In the genomic region with DNA sequence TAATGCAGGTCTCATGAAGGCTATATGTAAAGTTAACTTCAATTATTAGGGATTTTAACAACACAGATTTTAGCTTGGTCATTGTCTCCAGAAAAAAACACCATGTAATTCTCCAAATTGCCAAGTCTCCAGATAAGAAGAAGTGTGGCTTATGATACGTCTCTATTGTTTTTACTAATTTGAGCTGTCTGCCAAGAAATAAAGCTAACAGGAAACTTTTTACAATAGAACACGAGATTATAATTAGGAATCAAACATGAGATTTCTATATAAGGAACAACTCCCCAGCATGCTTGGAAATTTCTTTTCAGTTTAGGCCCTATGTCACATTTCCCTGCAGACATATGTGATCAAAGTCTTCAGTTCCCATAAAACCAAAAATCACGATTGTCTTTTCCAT, we compare ENCODE assay signal across 26 cellular contexts.
DNase-seq lines count a peak whose midpoint lies in the region; ATAC-seq, FAIRE-seq and TF ChIP-seq lines count a peak whose summit lies in the region.
"Had no signal": no experiment of that assay in that cellular context is flagged by ENCODE, and none has a peak within 500 bp of the region (broad histone marks: within the 10 kb centered on the region; RNA-seq: fewer than 3 reads in every experiment).

No MANE protein-coding gene starts in this region.

- peak overlapping the region; percentile 47 for H3K4me2 ChIP-seq in endothelial cell of umbilical vein (ENCODE audit: insufficient read depth, low read length)
- no peak overlapping the region for H3K4me2 ChIP-seq in osteoblast (ENCODE audit: insufficient read depth, low read length)
- H3K4me2 ChIP-seq: BLaER1 had no signal

- H3K4me3 ChIP-seq in endothelial cell of umbilical vein (replicated peaks in 1 of 3; ENCODE audit: insufficient read depth in 1 of 3, low read depth in 1 of 3, low read length in 3 of 3) (no peak overlapping the region), osteoblast (ENCODE audit: insufficient read depth, low read length) (no peak overlapping the region), gastrocnemius medialis (no peak overlapping the region)
- H3K4me3 ChIP-seq: BLaER1 had no signal

- FAIRE-seq in endothelial cell of umbilical vein (lab: Jason Lieb, UNC), result peak; percentile 73
- FAIRE-seq: A204.1, GM12891, GM19239 had no signal

- intact Hi-C loops in endothelial cell of umbilical vein (cut with micrococcal nuclease) (loop anchor here (1.0 kb wide), 1 partner anchor 36 kb away; no protein-coding TSS in a partner anchor), gastrocnemius medialis (cut with DNase I; ENCODE audit: low total_unique reads) (no loop called here)

- H3K4me1 ChIP-seq in endothelial cell of umbilical vein (ENCODE audit: control insufficient read depth, extremely low read depth, insufficient read depth, low read length), result peaks cover 27% of the 10 kb centered on the region
- no peaks in the 10 kb centered on the region for H3K4me1 ChIP-seq in osteoblast (ENCODE audit: insufficient read depth, low read length)
- H3K4me1 ChIP-seq in gastrocnemius medialis, result no peaks in the 10 kb centered on the region
- H3K4me1 ChIP-seq: BE2C, BLaER1 had no signal

- no peak for TF ChIP-seq CTCF in endothelial cell of umbilical vein (IDR thresholded peaks at IDR 0.05; ENCODE audit: extremely low read depth in 1 of 2, insufficient read depth in 1 of 2, low read depth in 1 of 2, low read length in 2 of 2)
- TF ChIP-seq CTCF in osteoblast (IDR thresholded peaks at IDR 0.05; ENCODE audit: extremely low read depth, low read depth, low read length), result no peak
- no peak for TF ChIP-seq CTCF in gastrocnemius medialis (IDR thresholded peaks at IDR 0.05 in 4 of 5, conservative IDR thresholded peaks at IDR 0.05 in 1 of 5)

- H3K36me3 ChIP-seq in endothelial cell of umbilical vein (ENCODE audit: control insufficient read depth in 2 of 2, extremely low read depth in 1 of 2, insufficient read depth in 2 of 2, low read length in 2 of 2) (no peaks in the 10 kb centered on the region), osteoblast (ENCODE audit: insufficient read depth, low read length) (no peaks in the 10 kb centered on the region), gastrocnemius medialis (no peaks in the 10 kb centered on the region)
- H3K36me3 ChIP-seq: BE2C, BLaER1 had no signal

- no peaks in the 10 kb centered on the region for H3K9me1 ChIP-seq in endothelial cell of umbilical vein (replicated peaks; ENCODE audit: control insufficient read depth, extremely low read depth, insufficient read depth, low read length)

- H2AFZ ChIP-seq in endothelial cell of umbilical vein (ENCODE audit: low read depth, low read length), result no peak overlapping the region
- H2AFZ ChIP-seq in osteoblast (ENCODE audit: low read length), result no peak overlapping the region

- no TSS peak for BruUV-seq in endothelial cell of umbilical vein (replicated peaks; lab: Mats Ljungman, UMichigan)

- dilution Hi-C loops in endothelial cell of umbilical vein (cut with MboI; ENCODE audit: extremely low pct_ligation_motif_present, low sequenced_read_pairs), result no loop called here

- peak overlapping the region; percentile 23 for H3K9ac ChIP-seq in endothelial cell of umbilical vein (replicated peaks; ENCODE audit: extremely low read depth, insufficient read depth, low read length)
- H3K9ac ChIP-seq: BLaER1 had no signal

- no peaks in the 10 kb centered on the region for H3K79me2 ChIP-seq in endothelial cell of umbilical vein (ENCODE audit: control insufficient read depth, insufficient read depth, low read length)
- no peaks in the 10 kb centered on the region for H3K79me2 ChIP-seq in osteoblast (ENCODE audit: insufficient read depth, low read length)

- H3K27me3 ChIP-seq in endothelial cell of umbilical vein (ENCODE audit: control insufficient read depth in 2 of 2, insufficient read depth in 2 of 2, low read length in 2 of 2), result no peaks in the 10 kb centered on the region
- peaks cover 8% of the 10 kb centered on the region for H3K27me3 ChIP-seq in osteoblast (ENCODE audit: insufficient read depth, low read length)
- no peaks in the 10 kb centered on the region for H3K27me3 ChIP-seq in gastrocnemius medialis
- H3K27me3 ChIP-seq: BLaER1 had no signal

- TF ChIP-seq POLR2A in endothelial cell of umbilical vein (IDR thresholded peaks at IDR 0.05; ENCODE audit: low read depth, low read length) (no peak), gastrocnemius medialis (IDR thresholded peaks at IDR 0.05) (no peak)

- H3K9me3 ChIP-seq in endothelial cell of umbilical vein (replicated peaks; ENCODE audit: control insufficient read depth, insufficient read depth, low read length) (no peaks in the 10 kb centered on the region), osteoblast (ENCODE audit: low read depth, low read length) (no peaks in the 10 kb centered on the region), gastrocnemius medialis (no peaks in the 10 kb centered on the region)
- H3K9me3 ChIP-seq: BE2C, BLaER1 had no signal

- in situ Hi-C loops in gastrocnemius medialis (cut with MboI; ENCODE audit: low sequenced_read_pairs in 4 of 4), result no loop called here
- in situ Hi-C loops in KBM-7 (cut with MboI; ENCODE audit: low pct_unique_long_range_greater_than_20kb, low sequenced_read_pairs), result no loop called here

- H3K27ac ChIP-seq in endothelial cell of umbilical vein (ENCODE audit: insufficient read depth, low read depth, low read length) (no peak overlapping the region), osteoblast (ENCODE audit: low read depth, low read length) (no peak overlapping the region), gastrocnemius medialis (peak overlapping the region in 3 of 4 donors; percentile 42 to 52 (median 49))
- H3K27ac ChIP-seq: BLaER1 had no signal

- DNase-seq in dermis blood vessel endothelial cell (peak; percentile 79), endothelial cell of umbilical vein (ENCODE audit: low read depth, low spot score) (peak; percentile 81), osteoblast (ENCODE audit: insufficient read length, low spot score, missing footprints) (peak; percentile 34), gastrocnemius medialis (no peak), GF-D8 (lab: John Stamatoyannopoulos, UW) (no peak), NCI-H526 treated with DMSO at 0.1 percent for 48 hours (lab: John Stamatoyannopoulos, UW) (no peak), KBM-7 (no peak)
- DNase-seq: 8988T; ACHN; BE2C; C1 segment of cervical spinal cord; CD4-positive, alpha-beta memory T cell; CD4-positive, CD25-positive, alpha-beta regulatory T cell; CD8-positive, alpha-beta memory T cell; COR-L47; DMS 273 treated with DMSO at 0.1 percent for 48 hours; DMS153; DMS53; DMS79; DND-41; EL; GDM1 had no signal

- POLR2A ChIA-PET in endothelial cell of umbilical vein (lab: Charles Lee), result interaction anchor here (0.7 to 1.4 kb wide), 2 partner anchors 61 to 668 kb away, joined by 3 to 6 read pairs; no protein-coding TSS in a partner anchor

- peak; percentile 26 to 46 for ATAC-seq in gastrocnemius medialis

- CTCF ChIA-PET in endothelial cell of umbilical vein (lab: Charles Lee), result interaction anchor here (0.9 to 2.4 kb wide), 6 partner anchors 9 to 173 kb away, joined by 3 to 11 read pairs (median 5); no protein-coding TSS in a partner anchor

- H4K20me1 ChIP-seq in endothelial cell of umbilical vein (replicated peaks; ENCODE audit: control insufficient read depth, extremely low read depth, insufficient read depth, low read length) (no peaks in the 10 kb centered on the region), osteoblast (ENCODE audit: insufficient read depth, low read length) (no peaks in the 10 kb centered on the region)
- H4K20me1 ChIP-seq: BLaER1 had no signal

TF ChIP-seq in endothelial cell of umbilical vein, 7 proteins besides CTCF, POLR2A, EP300 and RAD21:
- TF ChIP-seq JUN (IDR thresholded peaks at IDR 0.05; ENCODE audit: borderline replicate concordance, insufficient read depth, insufficient read length, low read depth), result no peak

Comparison
In these comparisons a context has a peak if more than half of its experiments do, and no peak if none do; other contexts are left out.
1. DNase-seq: peak in dermis blood vessel endothelial cell (single experiment), endothelial cell of umbilical vein (single experiment) and osteoblast (single experiment); none in gastrocnemius medialis (0 of 2), GF-D8 (single experiment), NCI-H526 treated with DMSO at 0.1 percent for 48 hours (single experiment) and KBM-7 (single experiment).
2. H3K27ac ChIP-seq: peak in gastrocnemius medialis (3 of 4); none in endothelial cell of umbilical vein (single experiment) and osteoblast (single experiment).